Comparison of ENCODE assay signal across 20 cellular contexts in genomic region chr1:237098517-237098916, GRCh38. TPM values are rescaled to one million over a fixed set of nuclear protein-coding genes. Genes with fewer than 3 reads are reported as not detected.
DNase-seq lines count a peak whose midpoint lies in the region; ATAC-seq, FAIRE-seq and TF ChIP-seq lines count a peak whose summit lies in the region.
"Had no signal": no experiment of that assay in that cellular context is flagged by ENCODE, and none has a peak within 500 bp of the region (broad histone marks: within the 10 kb centered on the region; RNA-seq: fewer than 3 reads in every experiment).

No MANE protein-coding gene starts in this region.

- TF ChIP-seq EP300 in tibial nerve (IDR thresholded peaks at IDR 0.05), result no peak

- no peak for FAIRE-seq in RCC 7860 (lab: Jason Lieb, UNC)
- FAIRE-seq: A549 had no signal

- 20 to 35% methylated on average over 2 of the region's 2 CpGs for whole genome bisulfite sequencing in heart right ventricle, 2 donors
- 52 to 56% methylated on average over 2 of the region's 2 CpGs for WGBS in tibial nerve, 2 donors

- peaks cover 5% of the 10 kb centered on the region for H3K27me3 Mint-ChIP-seq in glutamatergic neuron (ENCODE audit: unreplicated experiment)
- peaks cover 17% of the 10 kb centered on the region for H3K27me3 Mint-ChIP-seq in stimulated activated naive CD8-positive, alpha-beta T cell treated with anti-CD3 and anti-CD28 coated beads, Interleukin-15, amount 100 ng/mL, for 72 hours

- no peaks in the 10 kb centered on the region for H3K27me3 ChIP-seq in left ventricle myocardium inferior (ENCODE audit: low read depth)
- H3K27me3 ChIP-seq in heart right ventricle, result no peaks in the 10 kb centered on the region
- no peaks in the 10 kb centered on the region for H3K27me3 ChIP-seq in tibial nerve
- H3K27me3 ChIP-seq: BLaER1 treated with 17β-estradiol and CSF1 and Interleukin-3, amounts not matched to agents 10 nM and 100 nM had no signal

- TF ChIP-seq CTCF in left ventricle myocardium inferior (IDR thresholded peaks at IDR 0.05; ENCODE audit: borderline replicate concordance), result no peak
- no peak for TF ChIP-seq CTCF in heart right ventricle (IDR thresholded peaks at IDR 0.05)
- TF ChIP-seq CTCF in glutamatergic neuron (IDR thresholded peaks at IDR 0.05; ENCODE audit: partially characterized antibody, unreplicated experiment), result no peak
- no peak for TF ChIP-seq CTCF in tibial nerve (IDR thresholded peaks at IDR 0.05)

- no peaks in the 10 kb centered on the region for H3K36me3 Mint-ChIP-seq in glutamatergic neuron (ENCODE audit: unreplicated experiment)
- H3K36me3 Mint-ChIP-seq: CD8-positive, alpha-beta memory T cell had no signal

- peak overlapping the region; percentile 16 for H3K27ac ChIP-seq in left ventricle myocardium inferior (replicated peaks)
- peak overlapping the region in 1 of 10 donors; percentile 11 for H3K27ac ChIP-seq in heart right ventricle
- H3K27ac ChIP-seq in tibial nerve, result no peak overlapping the region
- H3K27ac ChIP-seq: A549; BLaER1 treated with 17β-estradiol and CSF1 and Interleukin-3, amounts not matched to agents 10 nM and 100 nM had no signal

- intact Hi-C loops in left ventricle myocardium inferior (cut with micrococcal nuclease) (no loop called here), heart right ventricle (cut with DNase I) (no loop called here)

- H3K9me3 Mint-ChIP-seq in glutamatergic neuron (ENCODE audit: unreplicated experiment), result no peaks in the 10 kb centered on the region
- H3K9me3 Mint-ChIP-seq in stimulated activated naive CD8-positive, alpha-beta T cell treated with anti-CD3 and anti-CD28 coated beads, Interleukin-15, amount 100 ng/mL, for 72 hours, result no peaks in the 10 kb centered on the region

- no peaks in the 10 kb centered on the region for H3K36me3 ChIP-seq in left ventricle myocardium inferior
- H3K36me3 ChIP-seq in heart right ventricle, result peaks cover 0 to 4% (median 0%) of the 10 kb centered on the region in 9 donors
- no peaks in the 10 kb centered on the region for H3K36me3 ChIP-seq in tibial nerve
- H3K36me3 ChIP-seq: BLaER1 treated with 17β-estradiol and CSF1 and Interleukin-3, amounts not matched to agents 10 nM and 100 nM had no signal

- no peak overlapping the region for H3K4me3 ChIP-seq in left ventricle myocardium inferior
- no peak overlapping the region for H3K4me3 ChIP-seq in heart right ventricle
- H3K4me3 ChIP-seq in tibial nerve, result no peak overlapping the region
- H3K4me3 ChIP-seq: A549; BLaER1 treated with 17β-estradiol and CSF1 and Interleukin-3, amounts not matched to agents 10 nM and 100 nM had no signal

- H3K4me3 Mint-ChIP-seq in glutamatergic neuron (ENCODE audit: unreplicated experiment), result no peak overlapping the region
- no peak overlapping the region for H3K4me3 Mint-ChIP-seq in stimulated activated naive CD8-positive, alpha-beta T cell treated with anti-CD3 and anti-CD28 coated beads, Interleukin-15, amount 100 ng/mL, for 72 hours

- H3K4me1 Mint-ChIP-seq in glutamatergic neuron (ENCODE audit: low read depth, unreplicated experiment), result peaks cover 47% of the 10 kb centered on the region
- no peaks in the 10 kb centered on the region for H3K4me1 Mint-ChIP-seq in stimulated activated naive CD8-positive, alpha-beta T cell treated with anti-CD3 and anti-CD28 coated beads, Interleukin-15, amount 100 ng/mL, for 72 hours
- H3K4me1 Mint-ChIP-seq: CD8-positive, alpha-beta memory T cell had no signal

- DNase-seq in left ventricle myocardium inferior (no peak), heart right ventricle (no peak), RCC 7860 (ENCODE audit: low spot score) (peak; percentile 11), glutamatergic neuron (no peak), 8988T (no peak), tibial nerve (ENCODE audit: low spot score in 2 of 2) (no peak)
- DNase-seq in stimulated activated naive CD8-positive, alpha-beta T cell treated with anti-CD3 and anti-CD28 coated beads, Interleukin-15, amount 100 ng/mL, for 72 hours, result no peak
- DNase-seq: CD8-positive, alpha-beta memory T cell; DMS153; HCEC 1CT; Karpas-422; MM.1S; NCI-H1092 treated with DMSO at 0.1 percent for 48 hours; NCI-H1694; NCI-H345; NCI-H526 treated with DMSO at 0.1 percent for 48 hours; SHP77 treated with DMSO at 0.1 percent for 48 hours had no signal

- H3K9me3 ChIP-seq in left ventricle myocardium inferior (replicated peaks), result no peaks in the 10 kb centered on the region
- no peaks in the 10 kb centered on the region for H3K9me3 ChIP-seq in heart right ventricle
- no peaks in the 10 kb centered on the region for H3K9me3 ChIP-seq in tibial nerve
- H3K9me3 ChIP-seq: A549; BLaER1 treated with 17β-estradiol and CSF1 and Interleukin-3, amounts not matched to agents 10 nM and 100 nM had no signal

- peak overlapping the region; percentile 54 for H3K27ac Mint-ChIP-seq in glutamatergic neuron (ENCODE audit: unreplicated experiment)
- no peak overlapping the region for H3K27ac Mint-ChIP-seq in stimulated activated naive CD8-positive, alpha-beta T cell treated with anti-CD3 and anti-CD28 coated beads, Interleukin-15, amount 100 ng/mL, for 72 hours
- H3K27ac Mint-ChIP-seq: CD8-positive, alpha-beta memory T cell had no signal

- H3K4me1 ChIP-seq in left ventricle myocardium inferior (peaks cover 92% of the 10 kb centered on the region), heart right ventricle (peaks cover 0 to 97% (median 38%) of the 10 kb centered on the region in 9 donors), tibial nerve (no peaks in the 10 kb centered on the region)
- H3K4me1 ChIP-seq: A549 had no signal

- ATAC-seq in heart right ventricle, result no peak
- ATAC-seq in GM18867 (IDR thresholded peaks at IDR 0.05; ENCODE audit: unreplicated experiment), result no peak
- ATAC-seq in stimulated activated naive CD8-positive, alpha-beta T cell treated with anti-CD3 and anti-CD28 coated beads, Interleukin-15, amount 100 ng/mL, for 72 hours, result no peak
- ATAC-seq: A549 had no signal

- TF ChIP-seq POLR2A in tibial nerve (IDR thresholded peaks at IDR 0.05), result no peak

RNA-seq across cellular contexts. Expression of gene RYR2, which starts 56.5 kb away (rescaled TPM):
- total RNA-seq in left ventricle myocardium inferior, result 783 TPM
- total RNA-seq in heart right ventricle, result 1,000 to 10,000 TPM in 5 of 10 donors, 100 to 1,000 TPM in 5; 505 to 1,252 (median 983) TPM
- 100 to 1,000 TPM in 1 of 2 donors, 10 to 100 TPM in 1; 43.1 to 174 TPM for polyA plus RNA-seq in heart right ventricle
- 47.0 TPM for total RNA-seq in glutamatergic neuron (ENCODE audit: unreplicated experiment)
- under 1 TPM; 0.20 to 0.60 (median 0.32) TPM for total RNA-seq in tibial nerve

Comparison
In these comparisons a context has a peak if more than half of its experiments do, and no peak if none do; other contexts are left out.
1. RNA of gene RYR2, which starts 56.5 kb away (total RNA-seq): 505 to 1,252 TPM in heart right ventricle, 783 TPM in left ventricle myocardium inferior (single experiment) and 47.0 TPM in glutamatergic neuron (single experiment); 0.20 to 0.60 TPM in tibial nerve; every median in the first group is over 10 times any median in the second.